ENCODE assay signal across 8 cellular contexts in the genomic region with DNA sequence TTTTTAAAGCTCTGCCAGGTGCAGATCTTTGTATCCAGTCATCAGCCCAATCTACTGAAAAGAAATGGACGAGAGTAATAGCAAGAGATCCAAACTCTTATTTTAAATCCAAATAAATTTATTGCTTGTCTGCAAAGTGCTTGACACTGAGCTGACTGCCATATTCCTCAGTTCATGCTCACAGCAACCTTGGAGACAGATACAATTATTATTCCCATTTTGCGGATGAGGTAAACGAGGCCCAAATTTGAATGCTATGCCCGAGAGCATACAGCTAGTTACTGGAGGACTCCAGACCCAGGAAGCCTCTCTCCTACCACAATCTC. TPM values are rescaled to one million over a fixed set of nuclear protein-coding genes. Genes with fewer than 3 reads are reported as not detected.
DNase-seq lines count a peak whose midpoint lies in the region; ATAC-seq, FAIRE-seq and TF ChIP-seq lines count a peak whose summit lies in the region.

No MANE protein-coding gene starts in this region.

- no peak overlapping the region for H2BK5ac ChIP-seq in mesendoderm (ENCODE audit: low read length)

- no peak overlapping the region for H3K18ac ChIP-seq in mesendoderm (ENCODE audit: low read length)

- H3K27ac ChIP-seq in heart left ventricle (peak overlapping the region in 9 of 12 donors; percentile 54 to 82 (median 76)), brain microvascular endothelial cell (peak overlapping the region; percentile 57), mesendoderm (ENCODE audit: low read depth, low read length) (no peak overlapping the region), upper lobe of right lung (peak overlapping the region; percentile 85)

- H3K79me2 ChIP-seq in mesendoderm (ENCODE audit: control insufficient read depth, insufficient read depth, low read length) = peaks cover 30% of the 10 kb centered on the region

- 15 to 21% (median 18%) methylated on average over 4 of the region's 4 CpGs for WGBS in heart left ventricle, 4 donors
- no CpG with 5 or more reads among the region's 4 CpGs for WGBS in mesendoderm (ENCODE audit: extremely low coverage, insufficient coverage, low lambda C conversion rate)

- H4K8ac ChIP-seq in mesendoderm (ENCODE audit: low read depth, low read length) = no peak overlapping the region

- FAIRE-seq in D721Med (lab: Jason Lieb, UNC) = no peak

- peak overlapping the region; percentile 92 for H3K56ac ChIP-seq in mesendoderm (ENCODE audit: low read length)

- H3K27me3 ChIP-seq in heart left ventricle (no peaks in the 10 kb centered on the region), brain microvascular endothelial cell (replicated peaks) (no peaks in the 10 kb centered on the region), mesendoderm (ENCODE audit: insufficient read depth, low read length, poor library complexity) (no peaks in the 10 kb centered on the region), upper lobe of right lung (no peaks in the 10 kb centered on the region)

- no peak for DNase-seq in heart left ventricle
- no peak for DNase-seq in cardiac septum (ENCODE audit: low spot score)
- DNase-seq in brain microvascular endothelial cell = no peak
- no peak for DNase-seq in mesendoderm
- no peak for DNase-seq in upper lobe of right lung
- no peak for DNase-seq in D721Med (ENCODE audit: insufficient read length, low spot score)

- no peak overlapping the region for H2BK120ac ChIP-seq in mesendoderm (ENCODE audit: low read depth, low read length)

- in situ Hi-C loops in brain microvascular endothelial cell (cut with HindIII; ENCODE audit: low pct_ligation_motif_present, low sequenced_read_pairs) = no loop called here

- peak overlapping the region; percentile 47 for H4K5ac ChIP-seq in mesendoderm (ENCODE audit: low read length)

- H3K4me3 ChIP-seq in heart left ventricle (peak overlapping the region; percentile 67 to 97 (median 82)), brain microvascular endothelial cell (ENCODE audit: low read depth, low read length) (peak overlapping the region; percentile 99), mesendoderm (ENCODE audit: low read length) (peak overlapping the region; percentile 65), upper lobe of right lung (peak overlapping the region; percentile 97)

- TF ChIP-seq CTCF in heart left ventricle (IDR thresholded peaks at IDR 0.05) = no peak
- no peak for TF ChIP-seq CTCF in brain microvascular endothelial cell (IDR thresholded peaks at IDR 0.05; ENCODE audit: low read depth, low read length, missing control alignments)
- TF ChIP-seq CTCF in upper lobe of right lung (IDR thresholded peaks at IDR 0.05) = no peak
- TF ChIP-seq CTCF in D721Med (IDR thresholded peaks at IDR 0.05; ENCODE audit: insufficient read depth, missing control alignments) = no peak

- H3K4me1 ChIP-seq in heart left ventricle (peaks cover 0 to 25% (median 15%) of the 10 kb centered on the region in 12 donors), mesendoderm (ENCODE audit: control insufficient read depth, low read depth, low read length) (peaks cover 2% of the 10 kb centered on the region), upper lobe of right lung (peaks cover 18% of the 10 kb centered on the region)

- peak overlapping the region; percentile 20 for H2AK5ac ChIP-seq in mesendoderm (ENCODE audit: low read length)

- intact Hi-C loops in heart left ventricle (cut with DNase I) (loop anchor here (1.0 to 10.0 kb wide), 11 partner anchors 42 to 359 kb away; a partner anchor contains a TSS), cardiac septum (cut with DNase I) (loop anchor here (2.0 kb wide), 2 partner anchors 45 to 357 kb away; no protein-coding TSS in a partner anchor), upper lobe of right lung (cut with DNase I) (loop anchor here (5.0 kb wide), 1 partner anchor 42 kb away; no protein-coding TSS in a partner anchor)

- peak overlapping the region; percentile 82 for H3K9ac ChIP-seq in mesendoderm (ENCODE audit: low read length)

- peak overlapping the region; percentile 82 for H3K4me2 ChIP-seq in mesendoderm (ENCODE audit: low read length)

- no peaks in the 10 kb centered on the region for H3K79me1 ChIP-seq in mesendoderm (ENCODE audit: low read length)

- H3K9me3 ChIP-seq in heart left ventricle (no peaks in the 10 kb centered on the region), upper lobe of right lung (no peaks in the 10 kb centered on the region)

- H2BK15ac ChIP-seq in mesendoderm (replicated peaks; ENCODE audit: low read depth) = no peak overlapping the region

- ATAC-seq in heart left ventricle = no peak
- no peak for ATAC-seq in upper lobe of right lung
- no peak for ATAC-seq in HG03097 (IDR thresholded peaks at IDR 0.05; ENCODE audit: low FRiP score, unreplicated experiment)
- no peak for ATAC-seq in GM18861 (IDR thresholded peaks at IDR 0.05; ENCODE audit: unreplicated experiment)

- H3K4ac ChIP-seq in mesendoderm (ENCODE audit: low read depth, low read length) = no peak overlapping the region

- no peak overlapping the region for H3K23ac ChIP-seq in mesendoderm (ENCODE audit: low read length)

- H3K36me3 ChIP-seq in heart left ventricle = peaks cover 0 to 36% (median 29%) of the 10 kb centered on the region in 9 donors
- H3K36me3 ChIP-seq in brain microvascular endothelial cell (replicated peaks) = peaks cover 25% of the 10 kb centered on the region
- H3K36me3 ChIP-seq in mesendoderm (ENCODE audit: control insufficient read depth, insufficient read depth, low read length) = peaks cover 4% of the 10 kb centered on the region
- H3K36me3 ChIP-seq in upper lobe of right lung = peaks cover 33% of the 10 kb centered on the region

- no peak for TF ChIP-seq POLR2A in heart left ventricle (IDR thresholded peaks at IDR 0.05)

RNA-seq across cellular contexts. Expression of a gene that starts 0.6 kb away (rescaled TPM):
- total RNA-seq in heart left ventricle (10 to 100 TPM; 10.9 to 26.0 (median 16.8) TPM), cardiac septum (16.1 TPM), upper lobe of right lung (32.0 TPM)
- polyA plus RNA-seq in heart left ventricle = 10 to 100 TPM in 1 of 2 donors, 1 to 10 TPM in 1; 7.8 to 26.2 TPM
- polyA plus RNA-seq in mesendoderm (2013, experiment 1 of 2) = 89.9 TPM
- polyA plus RNA-seq in mesendoderm (2013, experiment 2 of 2) = 90.7 TPM

RNA-seq across cellular contexts. Expression of a gene that starts 8.0 kb away (rescaled TPM):
- total RNA-seq in heart left ventricle = 10 to 100 TPM; 16.5 to 33.2 (median 24.0) TPM
- polyA plus RNA-seq in heart left ventricle = 10 to 100 TPM in 1 of 2 donors, 1 to 10 TPM in 1; 8.4 to 21.2 TPM
- total RNA-seq in cardiac septum = 23.8 TPM
- polyA plus RNA-seq in mesendoderm (2013, experiment 1 of 2) = 21.3 TPM
- 21.9 TPM for polyA plus RNA-seq in mesendoderm (2013, experiment 2 of 2)
- total RNA-seq in upper lobe of right lung = 71.9 TPM

RNA-seq across cellular contexts. Expression of a gene that starts 27.7 kb away (rescaled TPM):
- total RNA-seq in heart left ventricle (10 to 100 TPM in 8 of 9 donors, 1 to 10 TPM in 1; 7.6 to 76.8 (median 12.8) TPM), cardiac septum (15.8 TPM), upper lobe of right lung (77.7 TPM)
- 10 to 100 TPM; 11.3 to 14.3 TPM for polyA plus RNA-seq in heart left ventricle
- 95.1 TPM for polyA plus RNA-seq in mesendoderm (2013, experiment 1 of 2)
- polyA plus RNA-seq in mesendoderm (2013, experiment 2 of 2) = 96.0 TPM
